In genomic region chr1:241447056-241447649, GRCh38 we compare ENCODE assay signal across 25 cellular contexts.
DNase-seq lines count a peak whose midpoint lies in the region; ATAC-seq and TF ChIP-seq lines count a peak whose summit lies in the region.
"Had no signal": no experiment of that assay in that cellular context is flagged by ENCODE, and none has a peak within 500 bp of the region (broad histone marks: within the 10 kb centered on the region; RNA-seq: fewer than 3 reads in every experiment).

No MANE protein-coding gene starts in this region.

- H3K36me3 ChIP-seq in KMS-11 (ENCODE audit: insufficient read depth) (no peaks in the 10 kb centered on the region), trophoblast cell (ENCODE audit: control insufficient read depth in 1 of 2, insufficient read depth in 2 of 2, low read length in 2 of 2) (no peaks in the 10 kb centered on the region)
- H3K36me3 ChIP-seq: gastroesophageal sphincter, sigmoid colon, thoracic aorta had no signal

- H3K4me1 Mint-ChIP-seq in glutamatergic neuron (ENCODE audit: low read depth, unreplicated experiment): no peaks in the 10 kb centered on the region
- H3K4me1 Mint-ChIP-seq: mesothelial cell of epicardium, nephron progenitor cell had no signal

- H3K27ac ChIP-seq in KMS-11: peak overlapping the region; percentile 23; the same call in 1 of the 2 replicates
- H3K27ac ChIP-seq in trophoblast cell (ENCODE audit: low read depth, low read length): no peak overlapping the region
- H3K27ac ChIP-seq: gastroesophageal sphincter, parathyroid adenoma, sigmoid colon, thoracic aorta had no signal

- H3K9me3 ChIP-seq in trophoblast cell (ENCODE audit: insufficient read depth, low read depth, low read length): no peaks in the 10 kb centered on the region
- H3K9me3 ChIP-seq: sigmoid colon, thoracic aorta had no signal

- H3K4me3 Mint-ChIP-seq in glutamatergic neuron (ENCODE audit: unreplicated experiment): no peak overlapping the region
- H3K4me3 Mint-ChIP-seq: activated T-cell treated with anti-CD3 and anti-CD28 coated beads, Interleukin-2, amount 50 U/mL, for 72 hours; CD4-positive, alpha-beta T cell; mesothelial cell of epicardium; nephron progenitor cell had no signal

- peak; percentile 52 for DNase-seq in G401 (ENCODE audit: low spot score)
- DNase-seq in OCI-M1 (lab: John Stamatoyannopoulos, UW): peak; percentile 15
- no peak for DNase-seq in glutamatergic neuron
- DNase-seq in trophoblast cell: no peak
- no peak for DNase-seq in NCI-H345 treated with DMSO at 0.1 percent for 48 hours (lab: John Stamatoyannopoulos, UW; ENCODE audit: unreplicated experiment)
- DNase-seq in dedifferentiated amniotic fluid mesenchymal stem cell (ENCODE audit: extremely low spot score): no peak
- DNase-seq: activated naive CD4-positive, alpha-beta T cell treated with anti-CD3 and anti-CD28 coated beads, Interleukin-2, amount 50 U/mL, for 16 hours; activated T-cell treated with anti-CD3 and anti-CD28 coated beads, Interleukin-2, amount 50 U/mL, for 72 hours; caudate nucleus; CD4-positive, alpha-beta T cell; DMS79 treated with DMSO at 0.1 percent for 48 hours; erythroblast; KBM-7; NCI-H187 treated with DMSO at 0.1 percent for 48 hours; NCI-H446 treated with DMSO at 0.1 percent for 48 hours; nephron progenitor cell; sigmoid colon; SW 1271 had no signal

- H3K9me3 Mint-ChIP-seq in glutamatergic neuron (ENCODE audit: unreplicated experiment): no peaks in the 10 kb centered on the region

- peak overlapping the region; percentile 72 for H3K27ac Mint-ChIP-seq in glutamatergic neuron (ENCODE audit: unreplicated experiment)
- H3K27ac Mint-ChIP-seq: activated T-cell treated with anti-CD3 and anti-CD28 coated beads, Interleukin-2, amount 50 U/mL, for 72 hours; CD4-positive, alpha-beta T cell; mesothelial cell of epicardium; nephron progenitor cell had no signal

- in situ Hi-C loops in G401 (cut with HindIII; ENCODE audit: low sequenced_read_pairs): no loop called here

- H2BK5ac ChIP-seq in trophoblast cell (ENCODE audit: low read depth, low read length, poor library complexity): no peak overlapping the region

- no peak overlapping the region for H4K8ac ChIP-seq in trophoblast cell (ENCODE audit: low read depth, low read length)

- no peak overlapping the region for H2BK120ac ChIP-seq in trophoblast cell (ENCODE audit: insufficient read depth, low read length, poor library complexity)

- H3K9ac ChIP-seq in KMS-11 (no peak overlapping the region), trophoblast cell (ENCODE audit: low read length) (no peak overlapping the region)
- H3K9ac ChIP-seq: parathyroid adenoma had no signal

- no peak overlapping the region for H2AK5ac ChIP-seq in trophoblast cell (ENCODE audit: low read length)

- H4K91ac ChIP-seq in trophoblast cell (ENCODE audit: low read depth, low read length): no peak overlapping the region

- H3K14ac ChIP-seq in trophoblast cell (ENCODE audit: low read length): no peak overlapping the region

- no peaks in the 10 kb centered on the region for H4K20me1 ChIP-seq in KMS-11 (ENCODE audit: insufficient read depth)

- H3K4ac ChIP-seq in trophoblast cell (ENCODE audit: low read depth, low read length): no peak overlapping the region

- H3K18ac ChIP-seq in trophoblast cell (ENCODE audit: low read length): no peak overlapping the region

- ATAC-seq in HG03565 (IDR thresholded peaks at IDR 0.05; ENCODE audit: unreplicated experiment): no peak
- ATAC-seq: gastroesophageal sphincter, Right ventricle myocardium inferior had no signal

- H3K27me3 ChIP-seq in KMS-11 (ENCODE audit: insufficient read depth, low read depth): no peaks in the 10 kb centered on the region
- H3K27me3 ChIP-seq in trophoblast cell (ENCODE audit: insufficient read depth, low read length): no peaks in the 10 kb centered on the region
- H3K27me3 ChIP-seq: gastroesophageal sphincter, sigmoid colon had no signal

- H3K4me2 ChIP-seq in KMS-11 (peak overlapping the region; percentile 40), trophoblast cell (ENCODE audit: low read length) (no peak overlapping the region)

- H3K79me1 ChIP-seq in trophoblast cell (ENCODE audit: low read length): no peaks in the 10 kb centered on the region

- WGBS in trophoblast cell (ENCODE audit: extremely low coverage, insufficient coverage, insufficient read length): no CpG with 5 or more reads among the region's 2 CpGs

- H4K12ac ChIP-seq in trophoblast cell (ENCODE audit: low read depth, low read length): no peak overlapping the region

- peaks cover 80% of the 10 kb centered on the region for H3K4me1 ChIP-seq in KMS-11 (ENCODE audit: low read depth, poor library complexity, severe bottlenecking)
- no peaks in the 10 kb centered on the region for H3K4me1 ChIP-seq in trophoblast cell (ENCODE audit: control insufficient read depth in 1 of 2, insufficient read depth in 2 of 2, low read length in 2 of 2)
- H3K4me1 ChIP-seq: gastroesophageal sphincter, parathyroid adenoma, sigmoid colon had no signal

- no peak overlapping the region for H2AFZ ChIP-seq in KMS-11 (ENCODE audit: low read depth)
- H2AFZ ChIP-seq in trophoblast cell (ENCODE audit: insufficient read depth, low read length, poor library complexity): no peak overlapping the region
- H2AFZ ChIP-seq: parathyroid adenoma had no signal

- H3K36me3 Mint-ChIP-seq in glutamatergic neuron (ENCODE audit: unreplicated experiment): peaks cover 19% of the 10 kb centered on the region
- H3K36me3 Mint-ChIP-seq: mesothelial cell of epicardium had no signal

- no peaks in the 10 kb centered on the region for H3K79me2 ChIP-seq in KMS-11 (ENCODE audit: insufficient read depth, low read depth)
- no peaks in the 10 kb centered on the region for H3K79me2 ChIP-seq in trophoblast cell (ENCODE audit: control insufficient read depth, insufficient read depth, low read length, poor library complexity)
- H3K79me2 ChIP-seq: parathyroid adenoma had no signal

- H3K4me3 ChIP-seq in KMS-11 (IDR thresholded peaks at IDR 0.05; ENCODE audit: insufficient read depth, low read depth, low read length) (no peak overlapping the region), trophoblast cell (ENCODE audit: low read depth, low read length) (no peak overlapping the region)
- H3K4me3 ChIP-seq: gastroesophageal sphincter, sigmoid colon, thoracic aorta had no signal

- H2BK12ac ChIP-seq in trophoblast cell (ENCODE audit: low read length): no peak overlapping the region

- no peak for TF ChIP-seq CTCF in KMS-11 (conservative IDR thresholded peaks at IDR 0.05; ENCODE audit: low read depth, low read length)
- TF ChIP-seq CTCF in glutamatergic neuron (IDR thresholded peaks at IDR 0.05; ENCODE audit: partially characterized antibody, unreplicated experiment): no peak

- H3K27me3 Mint-ChIP-seq in glutamatergic neuron (ENCODE audit: unreplicated experiment): no peaks in the 10 kb centered on the region

- no peak overlapping the region for H3K23ac ChIP-seq in trophoblast cell (ENCODE audit: low read length)

Comparison
In these comparisons a context has a peak if more than half of its experiments do, and no peak if none do; other contexts are left out.
1. DNase-seq: peak in G401 (single experiment) and OCI-M1 (single experiment); none in glutamatergic neuron (single experiment), trophoblast cell (0 of 2), NCI-H345 treated with DMSO at 0.1 percent for 48 hours (single experiment) and dedifferentiated amniotic fluid mesenchymal stem cell (single experiment).